ENCODE assay signal across 18 cellular contexts in genomic region chr11:58318532-58318931, GRCh38. TPM values are rescaled to one million over a fixed set of nuclear protein-coding genes. Genes with fewer than 3 reads are reported as not detected.
A peak's percentile ranks its signal among the peaks of the same experiment; 100 is the strongest.
DNase-seq lines count a peak whose midpoint lies in the region; TF ChIP-seq lines count a peak whose summit lies in the region.
"Had no signal": no experiment of that assay in that cellular context is flagged by ENCODE, and none has a peak within 500 bp of the region (broad histone marks: within the 10 kb centered on the region; RNA-seq: fewer than 3 reads in every experiment).

No MANE protein-coding gene starts in this region.

- no peak overlapping the region for H3K4me3 ChIP-seq in epithelial cell of esophagus (ENCODE audit: low read length)
- no peak overlapping the region for H3K4me3 ChIP-seq in colonic mucosa
- H3K4me3 ChIP-seq: GM23338 had no signal

- TF ChIP-seq CTCF in epithelial cell of esophagus (IDR thresholded peaks at IDR 0.05; ENCODE audit: insufficient read depth, low read depth, low read length, missing control alignments) (no peak), colonic mucosa (IDR thresholded peaks at IDR 0.05) (no peak)

- DNase-seq in EH (ENCODE audit: low read depth) = peak; percentile 81
- DNase-seq in NCI-H226 = peak; percentile 38
- peak; percentile 7 for DNase-seq in epithelial cell of esophagus (ENCODE audit: low read depth)
- peak; percentile 8 for DNase-seq in non-pigmented ciliary epithelial cell (ENCODE audit: low read depth)
- DNase-seq in amniotic stem cell (lab: John Stamatoyannopoulos, UW) = no peak
- no peak for DNase-seq in RPMI8226
- no peak for DNase-seq in NCI-H146 (lab: John Stamatoyannopoulos, UW)
- DNase-seq in colonic mucosa = no peak
- DNase-seq: COR-L47, Karpas-422, NCI-H1105 treated with DMSO at 0.1 percent for 48 hours, NCI-H1930, NCI-H2171, NCI-H82 had no signal

- H3K27me3 ChIP-seq in colonic mucosa = no peaks in the 10 kb centered on the region

- H3K9me3 ChIP-seq in colonic mucosa = no peaks in the 10 kb centered on the region

- intact Hi-C loops in colonic mucosa (cut with DNase I) = no loop called here

- H3K4me1 ChIP-seq in colonic mucosa = no peaks in the 10 kb centered on the region

- no peak overlapping the region for H3K9ac ChIP-seq in colonic mucosa (ENCODE audit: low read depth in 2 of 2, low read length in 2 of 2)

- no peaks in the 10 kb centered on the region for H3K36me3 ChIP-seq in colonic mucosa

- H3K27ac ChIP-seq in colonic mucosa = no peak overlapping the region

RNA-seq across cellular contexts. Expression of gene OR5B17, which starts 40.3 kb away (rescaled TPM):
- total RNA-seq in colonic mucosa = not detected
- total RNA-seq: G401, GM23338, HepG2, NCI-H460 had no signal

RNA-seq across cellular contexts. Expression of gene OR10W1, which starts 50.5 kb away (rescaled TPM):
- not detected for total RNA-seq in colonic mucosa
- total RNA-seq: G401, GM23338, HepG2, NCI-H460 had no signal

Comparison
In these comparisons a context has a peak if more than half of its experiments do, and no peak if none do; other contexts are left out.
1. DNase-seq: peak in EH (single experiment), NCI-H226 (single experiment), epithelial cell of esophagus (single experiment) and non-pigmented ciliary epithelial cell (single experiment); none in amniotic stem cell (single experiment), RPMI8226 (single experiment), NCI-H146 (single experiment) and colonic mucosa (single experiment).